Comparison of ENCODE assay signal across 8 cellular contexts in genomic region chr17:9389116-9389515, GRCh38.
DNase-seq lines count a peak whose midpoint lies in the region; ATAC-seq, FAIRE-seq and TF ChIP-seq lines count a peak whose summit lies in the region.

No MANE protein-coding gene starts in this region.

- TF ChIP-seq CTCF in GM10248 (IDR thresholded peaks at IDR 0.05; ENCODE audit: control extremely low read depth, extremely low read depth, low read depth, missing control alignments) (no peak), keratinocyte (optimal IDR thresholded peaks at IDR 0.05 in 1 of 3, IDR thresholded peaks at IDR 0.05 in 1 of 3, conservative IDR thresholded peaks at IDR 0.05 in 1 of 3; ENCODE audit: extremely low read depth in 1 of 3, insufficient read depth in 2 of 3, low read length in 3 of 3) (no peak)

- H3K9me3 ChIP-seq in keratinocyte (ENCODE audit: control insufficient read depth, low read depth, low read length), result no peaks in the 10 kb centered on the region

- peaks cover 5% of the 10 kb centered on the region for H3K4me1 ChIP-seq in keratinocyte (ENCODE audit: control insufficient read depth, extremely low read depth, insufficient read depth, low read length)

- POLR2A ChIA-PET in GM10248 (lab: Yijun Ruan, JAX), result no interaction called here

- H3K36me3 ChIP-seq in keratinocyte (ENCODE audit: control insufficient read depth in 2 of 2, extremely low read depth in 1 of 2, insufficient read depth in 2 of 2, low read length in 2 of 2), result no peaks in the 10 kb centered on the region

- FAIRE-seq in keratinocyte (lab: Jason Lieb, UNC), result peak; percentile 67

- H2AFZ ChIP-seq in keratinocyte (ENCODE audit: control insufficient read depth, low read length), result no peak overlapping the region

- CTCF ChIA-PET in GM10248 (lab: Yijun Ruan, JAX), result interaction anchor here (1.2 to 1.4 kb wide), 2 partner anchors 9 to 12 kb away, joined by 3 read pairs; no protein-coding TSS in a partner anchor

- peak; percentile 96 for ATAC-seq in GM21619 (IDR thresholded peaks at IDR 0.05; ENCODE audit: unreplicated experiment)

- no peak overlapping the region for H3K4me3 ChIP-seq in keratinocyte (ENCODE audit: control insufficient read depth in 2 of 3, extremely low read depth in 1 of 3, insufficient read depth in 2 of 3, low read depth in 1 of 3, low read length in 3 of 3)

- dilution Hi-C loops in keratinocyte (cut with MboI; ENCODE audit: extremely low pct_ligation_motif_present, low sequenced_read_pairs), result no loop called here

- no peak overlapping the region for H3K4me2 ChIP-seq in keratinocyte (ENCODE audit: control insufficient read depth, extremely low read depth, insufficient read depth, low read depth, low read length)

- no peaks in the 10 kb centered on the region for H4K20me1 ChIP-seq in keratinocyte (ENCODE audit: control insufficient read depth, extremely low read depth, insufficient read depth, low read length)

- no peak overlapping the region for H3K27ac ChIP-seq in keratinocyte (ENCODE audit: control insufficient read depth, insufficient read depth, low read length)

- H3K9me1 ChIP-seq in keratinocyte (ENCODE audit: control insufficient read depth, extremely low read depth, insufficient read depth, low read length), result no peaks in the 10 kb centered on the region

- DNase-seq in GM10248 (ENCODE audit: extremely low spot score) (peak; percentile 69), NCI-H69 (lab: John Stamatoyannopoulos, UW) (peak; percentile 3), keratinocyte (ENCODE audit: low read depth, low spot score) (no peak), globus pallidus (ENCODE audit: low spot score) (no peak), medulla oblongata (ENCODE audit: extremely low spot score) (no peak), MV-4-11 (lab: John Stamatoyannopoulos, UW) (no peak), NCI-H187 treated with DMSO at 0.1 percent for 48 hours (lab: John Stamatoyannopoulos, UW) (no peak)

- H3K9ac ChIP-seq in keratinocyte (ENCODE audit: control insufficient read depth, extremely low read depth, insufficient read depth, low read length), result no peak overlapping the region

- H3K79me2 ChIP-seq in keratinocyte (ENCODE audit: control insufficient read depth, insufficient read depth, low read length), result no peaks in the 10 kb centered on the region

- H3K27me3 ChIP-seq in keratinocyte (ENCODE audit: control insufficient read depth, extremely low read depth, insufficient read depth, low read length), result no peaks in the 10 kb centered on the region

Comparison
In these comparisons a context has a peak if more than half of its experiments do, and no peak if none do; other contexts are left out.
1. DNase-seq: peak in GM10248 (single experiment) and NCI-H69 (single experiment); none in keratinocyte (single experiment), globus pallidus (single experiment), medulla oblongata (single experiment), MV-4-11 (single experiment) and NCI-H187 treated with DMSO at 0.1 percent for 48 hours (single experiment).